ENCODE assay signal across 8 cellular contexts in the genomic region with DNA sequence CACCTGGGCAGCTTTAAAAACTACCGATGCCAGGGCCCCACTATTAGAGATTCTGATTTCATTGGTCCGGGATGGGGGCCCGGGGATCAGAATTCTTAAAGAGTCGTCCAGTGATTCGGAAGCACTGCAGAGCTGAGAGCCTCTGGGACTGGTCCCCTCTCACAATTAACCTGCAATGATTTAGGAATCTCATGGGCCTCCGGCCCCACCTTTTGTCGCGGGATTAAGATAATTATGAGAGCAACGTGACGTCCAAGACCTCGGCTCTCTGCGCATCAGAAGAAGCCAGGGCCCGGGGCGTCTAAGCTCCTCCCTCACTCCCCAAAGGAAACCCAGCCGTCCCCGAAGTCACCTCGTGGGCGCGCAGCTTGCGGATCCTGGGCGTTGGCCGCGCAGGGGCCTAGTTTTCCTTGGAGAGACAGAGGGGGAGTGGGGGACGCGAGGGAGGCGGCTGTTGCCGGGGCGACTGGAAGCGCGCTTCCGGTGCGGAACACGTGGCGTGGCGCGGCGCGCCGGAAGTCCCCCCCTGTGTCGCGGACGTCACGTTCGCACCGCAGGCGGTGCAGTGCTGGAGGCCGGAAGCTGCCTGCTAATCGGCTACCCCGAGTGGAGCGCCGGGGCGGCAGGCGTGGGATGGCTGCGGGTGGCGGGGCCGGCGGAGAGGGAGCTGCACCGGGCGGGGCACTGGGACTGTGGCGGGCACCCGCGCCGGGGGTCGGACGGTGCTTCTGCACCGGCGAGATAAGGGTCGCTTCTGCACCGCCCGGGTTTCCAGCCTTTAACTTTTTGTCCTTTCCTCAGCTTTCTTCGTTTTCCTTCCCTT. TPM values are rescaled to one million over a fixed set of nuclear protein-coding genes. Genes with fewer than 3 reads are reported as not detected.
DNase-seq lines count a peak whose midpoint lies in the region; ATAC-seq, FAIRE-seq and TF ChIP-seq lines count a peak whose summit lies in the region.

A gene with protein sequence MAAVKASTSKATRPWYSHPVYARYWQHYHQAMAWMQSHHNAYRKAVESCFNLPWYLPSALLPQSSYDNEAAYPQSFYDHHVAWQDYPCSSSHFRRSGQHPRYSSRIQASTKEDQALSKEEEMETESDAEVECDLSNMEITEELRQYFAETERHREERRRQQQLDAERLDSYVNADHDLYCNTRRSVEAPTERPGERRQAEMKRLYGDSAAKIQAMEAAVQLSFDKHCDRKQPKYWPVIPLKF (minus strand): TSS at position 468 of the 823 bp plus-strand sequence. CDS start 8,414 bp downstream, outside the sequence.

- DNase-seq in BJ (ENCODE audit: low read depth) (no peak), GM19239 (ENCODE audit: insufficient read length, low spot score) (peak; percentile 39), NCI-H69 (lab: John Stamatoyannopoulos, UW) (peak; percentile 97), dermis microvascular lymphatic vessel endothelial cell (ENCODE audit: low read depth in 2 of 2) (peak; percentile 71 to 82)
- DNase-seq in activated CD4-positive, alpha-beta T cell treated with anti-CD3 and anti-CD28 coated beads, Interleukin-2, amount 50 U/mL, for 4 hours: peak; percentile 73 to 82
- peak; percentile 85 for DNase-seq in stimulated activated CD4-positive, alpha-beta T cell treated with anti-CD3 and anti-CD28 coated beads, Interleukin-4, amount 100 ng/mL, for 24 hours

- under 1% methylated on average over 71 of the region's 71 CpGs for WGBS in liver

- H3K4me3 ChIP-seq in BJ (ENCODE audit: low read depth, low read length): peak within 1 kb of the TSS; percentile 59
- H3K4me3 ChIP-seq in liver (ENCODE audit: low read depth in 1 of 3, low read length in 3 of 3): peak within 1 kb of the TSS; percentile 74 to 84 (median 76)

- TF ChIP-seq CTCF in BJ (IDR thresholded peaks at IDR 0.05; ENCODE audit: insufficient read depth, low read depth, low read length) (no peak), liver (IDR thresholded peaks at IDR 0.05; ENCODE audit: low read depth, low read length, missing input control) (no peak)

- peaks cover 0 to 19% (median 8%) of the 10 kb centered on the region in 4 donors for H3K4me1 ChIP-seq in liver (ENCODE audit: control insufficient read depth in 4 of 4, insufficient read depth in 4 of 4, low read length in 3 of 4)

- H3K27ac ChIP-seq in liver (ENCODE audit: low read depth in 1 of 2, low read length in 2 of 2): peak within 1 kb of the TSS; percentile 52 to 83

- no peaks in the 10 kb centered on the region for H3K27me3 ChIP-seq in BJ (ENCODE audit: control insufficient read depth, insufficient read depth, low read length)
- H3K27me3 ChIP-seq in liver (ENCODE audit: control insufficient read depth in 4 of 4, insufficient read depth in 4 of 4, low read length in 3 of 4): no peaks in the 10 kb centered on the region

- CTCF ChIA-PET in BJ (lab: Yijun Ruan, JAX): interaction anchor here (0.7 to 1.7 kb wide), 4 partner anchors 14 to 523 kb away, joined by 3 to 7 read pairs (median 4); no protein-coding TSS in a partner anchor

- H3K36me3 ChIP-seq in BJ (ENCODE audit: control insufficient read depth, insufficient read depth, low read length): no peaks in the 10 kb centered on the region
- no peaks in the 10 kb centered on the region for H3K36me3 ChIP-seq in liver (ENCODE audit: control insufficient read depth in 4 of 4, insufficient read depth in 3 of 4, low read depth in 1 of 4, low read length in 3 of 4)

- TF ChIP-seq RAD21 in liver (IDR thresholded peaks at IDR 0.05): no peak

- peak; percentile 80 for ATAC-seq in HG03460 (IDR thresholded peaks at IDR 0.05; ENCODE audit: unreplicated experiment)

- POLR2A ChIA-PET in BJ (lab: Charles Lee): interaction anchor here (0.7 kb wide), 1 partner anchor 512 kb away, joined by 4 read pairs; no protein-coding TSS in a partner anchor

- peak; percentile 98 for FAIRE-seq in GM19239 (lab: Jason Lieb, UNC)

- peak within 1 kb of the TSS; percentile 67 to 81 for H3K9ac ChIP-seq in liver (ENCODE audit: low read depth in 1 of 2, low read length in 2 of 2)

- H3K9me3 ChIP-seq in liver (ENCODE audit: control insufficient read depth in 4 of 4, low read length in 3 of 4): no peaks in the 10 kb centered on the region

TF ChIP-seq in liver, 16 proteins besides CTCF, POLR2A, EP300 and RAD21:
- TF ChIP-seq MAX (IDR thresholded peaks at IDR 0.05) (no peak), GABPA (IDR thresholded peaks at IDR 0.05 in 1 of 2, conservative IDR thresholded peaks at IDR 0.05 in 1 of 2) (peak; percentile 82 to 94), SP1 (IDR thresholded peaks at IDR 0.05) (no peak), YY1 (IDR thresholded peaks at IDR 0.05) (peak; percentile 25), RXRA (IDR thresholded peaks at IDR 0.05) (no peak), FOXA1 (IDR thresholded peaks at IDR 0.05) (no peak), JUND (IDR thresholded peaks at IDR 0.05) (no peak), HNF4A (conservative IDR thresholded peaks at IDR 0.05) (no peak), EGR1 (IDR thresholded peaks at IDR 0.05; ENCODE audit: low read depth in 2 of 2) (no peak)
- TF ChIP-seq, protein P1, sequence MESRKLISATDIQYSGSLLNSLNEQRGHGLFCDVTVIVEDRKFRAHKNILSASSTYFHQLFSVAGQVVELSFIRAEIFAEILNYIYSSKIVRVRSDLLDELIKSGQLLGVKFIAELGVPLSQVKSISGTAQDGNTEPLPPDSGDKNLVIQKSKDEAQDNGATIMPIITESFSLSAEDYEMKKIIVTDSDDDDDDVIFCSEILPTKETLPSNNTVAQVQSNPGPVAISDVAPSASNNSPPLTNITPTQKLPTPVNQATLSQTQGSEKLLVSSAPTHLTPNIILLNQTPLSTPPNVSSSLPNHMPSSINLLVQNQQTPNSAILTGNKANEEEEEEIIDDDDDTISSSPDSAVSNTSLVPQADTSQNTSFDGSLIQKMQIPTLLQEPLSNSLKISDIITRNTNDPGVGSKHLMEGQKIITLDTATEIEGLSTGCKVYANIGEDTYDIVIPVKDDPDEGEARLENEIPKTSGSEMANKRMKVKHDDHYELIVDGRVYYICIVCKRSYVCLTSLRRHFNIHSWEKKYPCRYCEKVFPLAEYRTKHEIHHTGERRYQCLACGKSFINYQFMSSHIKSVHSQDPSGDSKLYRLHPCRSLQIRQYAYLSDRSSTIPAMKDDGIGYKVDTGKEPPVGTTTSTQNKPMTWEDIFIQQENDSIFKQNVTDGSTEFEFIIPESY (IDR thresholded peaks at IDR 0.05): no peak
- TF ChIP-seq, protein P2, sequence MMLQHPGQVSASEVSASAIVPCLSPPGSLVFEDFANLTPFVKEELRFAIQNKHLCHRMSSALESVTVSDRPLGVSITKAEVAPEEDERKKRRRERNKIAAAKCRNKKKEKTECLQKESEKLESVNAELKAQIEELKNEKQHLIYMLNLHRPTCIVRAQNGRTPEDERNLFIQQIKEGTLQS (IDR thresholded peaks at IDR 0.05): no peak
TF ChIP-seq in liver: peak in this region for 2.

RNA-seq across cellular contexts. Expression of the gene that starts here (rescaled TPM):
- polyA plus RNA-seq in BJ (2011; rRNA removed): 20.7 and 21.5 TPM in 2 replicates
- polyA minus RNA-seq in BJ (2011; rRNA and poly(A)+ RNA removed): 8.6 and 12.7 TPM in 2 replicates
- 10.8 and 14.5 TPM in 2 replicates for total RNA-seq in dermis microvascular lymphatic vessel endothelial cell
- total RNA-seq in liver: 1 to 10 TPM; 5.6 to 7.9 TPM
- polyA plus RNA-seq in liver: 10 to 100 TPM; 10.3 to 11.7 TPM
